ENCODE assay signal across 8 cellular contexts in genomic region chr10:5692476-5693358, GRCh38.
A peak's percentile ranks its signal among the peaks of the same experiment; 100 is the strongest.
DNase-seq lines count a peak whose midpoint lies in the region; ATAC-seq lines count a peak whose summit lies in the region.

No MANE protein-coding gene starts in this region.

- ATAC-seq in GM19025 (IDR thresholded peaks at IDR 0.05; ENCODE audit: low read depth, unreplicated experiment), result peak; percentile 85
- ATAC-seq in HG03108 (IDR thresholded peaks at IDR 0.05; ENCODE audit: unreplicated experiment), result peak; percentile 73

- peak; percentile 58 for DNase-seq in activated CD4-positive, CD25-positive, alpha-beta regulatory T cell treated with anti-CD3 and anti-CD28 coated beads, Interleukin-2, amount 50 U/mL, for 72 hours
- DNase-seq in cerebellar cortex (ENCODE audit: low spot score) (peak; percentile 15), left kidney (ENCODE audit: low read depth, low spot score) (peak; percentile 89), NCI-H345 (lab: John Stamatoyannopoulos, UW) (no peak), DMS53 treated with DMSO at 0.1 percent for 48 hours (lab: John Stamatoyannopoulos, UW; ENCODE audit: unreplicated experiment) (no peak)
- DNase-seq in stimulated activated CD4-positive, alpha-beta T cell treated with anti-CD3 and anti-CD28 coated beads, Interleukin-2, amount 100 ng/mL, for 48 hours, result peak; percentile 39 to 56

Comparison
In these comparisons a context has a peak if more than half of its experiments do, and no peak if none do; other contexts are left out.
1. DNase-seq: peak in activated CD4-positive, CD25-positive, alpha-beta regulatory T cell treated with anti-CD3 and anti-CD28 coated beads, Interleukin-2, amount 50 U/mL, for 72 hours (single experiment), cerebellar cortex (single experiment), left kidney (single experiment) and stimulated activated CD4-positive, alpha-beta T cell treated with anti-CD3 and anti-CD28 coated beads, Interleukin-2, amount 100 ng/mL, for 48 hours (2 of 2); none in NCI-H345 (single experiment) and DMS53 treated with DMSO at 0.1 percent for 48 hours (single experiment).